8 cellular contexts compared by ENCODE assay signal in the genomic region with DNA sequence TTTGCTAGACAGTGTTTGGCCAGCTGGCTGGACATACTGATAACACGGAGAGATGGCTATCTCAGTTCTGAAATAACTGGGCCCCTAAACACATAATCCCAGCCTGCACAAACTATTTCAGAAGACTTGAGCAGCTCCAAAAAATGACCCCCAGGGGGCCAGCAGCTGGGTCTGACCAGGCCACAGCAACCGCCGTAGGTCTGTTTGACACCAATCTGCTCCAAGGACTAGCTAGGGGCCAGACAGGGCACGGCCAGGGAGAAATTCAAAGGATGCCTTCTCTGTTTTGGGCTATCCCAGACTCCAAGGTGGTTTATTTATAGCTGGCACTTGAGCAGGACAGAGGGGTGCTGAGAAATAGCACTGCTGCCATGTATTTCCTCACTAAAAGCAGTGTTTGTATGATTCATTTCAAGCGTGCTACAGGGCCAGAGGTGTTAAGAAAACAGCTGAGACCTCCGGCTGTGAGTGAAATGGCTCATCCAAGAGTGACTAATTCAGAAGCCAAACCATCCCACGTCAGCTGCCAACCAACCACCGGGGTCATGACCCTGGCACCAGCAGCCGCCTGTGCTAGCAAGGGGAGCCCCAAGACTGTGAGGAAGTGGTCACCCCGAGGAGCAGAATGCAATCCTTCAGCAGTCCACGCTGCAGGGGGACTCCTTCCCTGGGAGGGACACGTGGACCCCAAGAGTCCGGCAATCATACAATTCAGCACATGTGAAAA. TPM values are rescaled to one million over a fixed set of nuclear protein-coding genes. Genes with fewer than 3 reads are reported as not detected.
DNase-seq lines count a peak whose midpoint lies in the region; ATAC-seq and TF ChIP-seq lines count a peak whose summit lies in the region.

No MANE protein-coding gene starts in this region.

- TF ChIP-seq CTCF in DOHH2 (IDR thresholded peaks at IDR 0.05; ENCODE audit: low read depth, low read length, poor library complexity, severe bottlenecking): no peak
- no peak for TF ChIP-seq CTCF in colonic mucosa (IDR thresholded peaks at IDR 0.05)

- peak overlapping the region; percentile 100 for H3K27ac ChIP-seq in DOHH2 (ENCODE audit: low read depth, low read length)
- no peak overlapping the region for H3K27ac ChIP-seq in colonic mucosa

- peaks cover 22% of the 10 kb centered on the region for H3F3A ChIP-seq in DOHH2 (ENCODE audit: control insufficient read depth, insufficient read depth)

- H3K9ac ChIP-seq in colonic mucosa (ENCODE audit: low read depth in 2 of 2, low read length in 2 of 2): peak overlapping the region in 1 of 2 donors; percentile 15

- H3K27me3 ChIP-seq in DOHH2 (ENCODE audit: control insufficient read depth, low read length) (no peaks in the 10 kb centered on the region; the same call in 1 of the 2 replicates), colonic mucosa (no peaks in the 10 kb centered on the region)

- H3K36me3 ChIP-seq in DOHH2 (ENCODE audit: control insufficient read depth, low read length): peaks cover 98% of the 10 kb centered on the region
- H3K36me3 ChIP-seq in colonic mucosa: no peaks in the 10 kb centered on the region

- H4K20me1 ChIP-seq in DOHH2 (ENCODE audit: control insufficient read depth, insufficient read depth, low read depth, low read length): peaks cover 81% of the 10 kb centered on the region

- H3K4me2 ChIP-seq in DOHH2 (ENCODE audit: low read length): peak overlapping the region; percentile 100

- peak; percentile 97 for DNase-seq in M059J (ENCODE audit: low read depth)
- DNase-seq in activated CD4-positive, alpha-beta T cell treated with anti-CD3 and anti-CD28 coated beads for 48 hours: peak; percentile 89
- peak; percentile 33 for DNase-seq in colonic mucosa
- peak; percentile 36 for DNase-seq in mucosa of gallbladder (ENCODE audit: low spot score)
- peak; percentile 61 for DNase-seq in stimulated activated CD8-positive, alpha-beta memory T cell treated with anti-CD3 and anti-CD28 coated beads, Interleukin-7, amount 100 ng/mL, for 24 hours (ENCODE audit: low read depth)
- no peak for DNase-seq in NCI-H1048 (lab: John Stamatoyannopoulos, UW)

- peaks cover 75% of the 10 kb centered on the region for H3K4me1 ChIP-seq in DOHH2 (ENCODE audit: control insufficient read depth, low read length)
- H3K4me1 ChIP-seq in colonic mucosa: peaks cover 10% of the 10 kb centered on the region

- intact Hi-C loops in colonic mucosa (cut with DNase I): no loop called here

- ATAC-seq in GM21723 (IDR thresholded peaks at IDR 0.05; ENCODE audit: unreplicated experiment): peak; percentile 55

- no peaks in the 10 kb centered on the region for H3K9me3 ChIP-seq in DOHH2 (ENCODE audit: control insufficient read depth, insufficient read depth, low read length)
- H3K9me3 ChIP-seq in colonic mucosa: no peaks in the 10 kb centered on the region

- H3K9me2 ChIP-seq in DOHH2 (replicated peaks; ENCODE audit: control insufficient read depth, low read length): no peaks in the 10 kb centered on the region

- H3K79me2 ChIP-seq in DOHH2 (ENCODE audit: control insufficient read depth, low read length): peaks cover 100% of the 10 kb centered on the region

- H3K4me3 ChIP-seq in DOHH2 (ENCODE audit: low read length) (peak overlapping the region; percentile 88), colonic mucosa (no peak overlapping the region)

RNA-seq across cellular contexts. Expression of gene GGA2, which starts 5.7 kb away (rescaled TPM):
- total RNA-seq in M059J (2014; rRNA removed; shearing (Covaris generic)): 4.4 and 19.3 TPM in 2 replicates
- total RNA-seq in colonic mucosa (10 to 100 TPM; 45.3 to 48.0 TPM), mucosa of gallbladder (54.3 TPM)

RNA-seq across cellular contexts. Expression of gene COG7, which starts 51.6 kb away (rescaled TPM):
- total RNA-seq in M059J (2014; rRNA removed; shearing (Covaris generic)): 20.6 and 30.5 TPM in 2 replicates
- total RNA-seq in colonic mucosa (10 to 100 TPM; 31.4 to 40.0 TPM), mucosa of gallbladder (27.4 TPM)

RNA-seq across cellular contexts. Expression of gene EARS2, which starts 52.5 kb away (rescaled TPM):
- total RNA-seq in M059J (2014; rRNA removed; shearing (Covaris generic)): 23.7 and 27.5 TPM in 2 replicates
- total RNA-seq in colonic mucosa: 10 to 100 TPM; 12.3 to 28.7 TPM
- 17.2 TPM for total RNA-seq in mucosa of gallbladder

RNA-seq across cellular contexts. Expression of gene UBFD1, which starts 52.9 kb away (rescaled TPM):
- 127 and 136 TPM in 2 replicates for total RNA-seq in M059J (2014; rRNA removed; shearing (Covaris generic))
- 10 to 100 TPM; 32.4 to 62.4 TPM for total RNA-seq in colonic mucosa
- 64.9 TPM for total RNA-seq in mucosa of gallbladder
